Comparison of ENCODE assay signal across 1 cellular context in the genomic region with DNA sequence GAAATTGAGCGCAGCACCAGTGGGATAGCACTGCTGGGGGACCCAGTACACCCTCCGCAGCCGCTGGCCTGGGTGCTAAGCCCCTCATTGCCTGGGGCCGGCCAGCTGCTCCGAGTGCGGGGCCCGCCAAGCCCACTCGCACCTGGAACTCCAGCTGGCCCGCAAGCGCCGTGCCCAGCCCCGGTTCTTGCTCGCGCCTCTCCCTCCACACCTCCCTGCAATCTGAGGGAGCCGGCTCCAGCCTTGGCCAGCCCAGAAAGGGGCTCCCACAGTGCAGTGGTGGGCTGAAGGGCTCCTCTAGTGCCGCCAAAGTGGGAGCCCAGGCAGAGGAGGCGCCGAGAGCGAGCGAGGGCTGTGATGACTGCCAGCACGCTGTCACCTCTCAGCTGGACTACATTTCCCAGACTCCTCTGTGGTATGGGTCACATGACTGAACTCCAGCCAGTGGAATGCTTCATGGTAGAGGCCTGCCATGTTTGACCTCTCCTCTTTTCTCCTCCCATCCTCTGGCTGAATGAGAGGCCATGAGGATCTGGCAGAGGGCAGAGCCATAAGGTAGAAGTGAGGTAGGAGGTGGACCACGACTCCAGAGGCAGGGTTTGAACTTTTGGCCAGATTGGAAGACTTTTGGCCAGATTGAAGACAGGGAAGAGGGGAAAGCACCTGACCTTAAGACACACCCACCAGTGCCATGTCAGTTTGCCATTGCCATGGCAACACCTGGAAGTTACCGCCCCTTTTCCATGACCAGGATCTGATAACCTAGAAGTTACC.
TF ChIP-seq lines count a peak whose summit lies in the region.

No MANE protein-coding gene starts in this region.

TF ChIP-seq in WTC11, 78 proteins besides CTCF, POLR2A, EP300 and RAD21 (continued from another document):
- TF ChIP-seq, protein P1, sequence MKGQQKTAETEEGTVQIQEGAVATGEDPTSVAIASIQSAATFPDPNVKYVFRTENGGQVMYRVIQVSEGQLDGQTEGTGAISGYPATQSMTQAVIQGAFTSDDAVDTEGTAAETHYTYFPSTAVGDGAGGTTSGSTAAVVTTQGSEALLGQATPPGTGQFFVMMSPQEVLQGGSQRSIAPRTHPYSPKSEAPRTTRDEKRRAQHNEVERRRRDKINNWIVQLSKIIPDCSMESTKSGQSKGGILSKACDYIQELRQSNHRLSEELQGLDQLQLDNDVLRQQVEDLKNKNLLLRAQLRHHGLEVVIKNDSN (CRISPR knock-in tag; IDR thresholded peaks at IDR 0.05): peak; percentile 95
- TF ChIP-seq ZSCAN18 (CRISPR knock-in tag; IDR thresholded peaks at IDR 0.05): no peak
